Comparison of ENCODE assay signal across 30 cellular contexts in the genomic region with DNA sequence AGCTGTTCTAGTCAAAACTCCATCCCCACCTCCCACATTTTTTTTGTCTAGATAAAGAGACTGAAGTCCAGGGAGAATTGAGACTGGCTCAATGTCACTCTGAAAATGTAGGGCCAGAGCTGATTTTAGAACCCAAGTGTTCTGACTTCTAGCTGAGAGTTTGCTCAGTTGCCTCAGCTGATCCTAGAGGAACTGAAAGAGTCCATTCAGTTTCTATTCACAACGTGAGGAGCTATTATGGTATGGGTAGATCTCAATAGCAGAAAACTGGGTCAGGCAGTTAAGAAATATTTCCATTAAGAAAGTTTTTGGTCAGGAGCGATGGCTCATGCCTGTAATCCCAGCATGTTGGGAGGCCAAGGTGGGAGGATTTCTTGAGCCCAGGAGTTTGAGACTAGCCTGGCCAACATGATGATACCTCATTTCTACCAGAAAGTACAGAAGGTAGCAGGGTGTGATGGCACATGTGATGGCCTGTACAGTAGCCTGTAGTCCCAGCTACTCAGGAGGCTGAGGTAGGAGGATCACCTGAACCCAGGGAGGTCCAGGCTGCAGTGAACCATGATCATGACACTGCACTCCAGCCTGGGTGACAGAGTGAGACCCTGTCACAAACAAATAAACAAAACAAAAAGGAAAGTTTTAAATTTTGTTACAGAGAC.
A peak's percentile ranks its signal among the peaks of the same experiment; 100 is the strongest.
DNase-seq lines count a peak whose midpoint lies in the region; ATAC-seq and TF ChIP-seq lines count a peak whose summit lies in the region.
"Had no signal": no experiment of that assay in that cellular context is flagged by ENCODE, and none has a peak within 500 bp of the region (broad histone marks: within the 10 kb centered on the region; RNA-seq: fewer than 3 reads in every experiment).

No MANE protein-coding gene starts in this region.

- no peaks in the 10 kb centered on the region for H3K4me1 Mint-ChIP-seq in glutamatergic neuron (ENCODE audit: low read depth, unreplicated experiment)
- H3K4me1 Mint-ChIP-seq: activated CD4-positive, alpha-beta T cell treated with anti-CD3 and anti-CD28 coated beads for 36 hours; activated naive CD8-positive, alpha-beta T cell treated with anti-CD3 and anti-CD28 coated beads for 36 hours had no signal

- H3K36me3 Mint-ChIP-seq in glutamatergic neuron (ENCODE audit: unreplicated experiment) = no peaks in the 10 kb centered on the region
- H3K36me3 Mint-ChIP-seq: naive thymus-derived CD8-positive, alpha-beta T cell had no signal

- H3K4me3 Mint-ChIP-seq in glutamatergic neuron (ENCODE audit: unreplicated experiment) = no peak overlapping the region
- H3K4me3 Mint-ChIP-seq: activated CD4-positive, alpha-beta T cell treated with anti-CD3 and anti-CD28 coated beads for 36 hours; activated naive CD8-positive, alpha-beta T cell treated with anti-CD3 and anti-CD28 coated beads for 36 hours; naive thymus-derived CD8-positive, alpha-beta T cell; T-helper 17 cell had no signal

- ATAC-seq in GM19328 (IDR thresholded peaks at IDR 0.05; ENCODE audit: unreplicated experiment) = peak; percentile 64
- ATAC-seq in HG02759 (IDR thresholded peaks at IDR 0.05; ENCODE audit: unreplicated experiment) = peak; percentile 71
- ATAC-seq in HG03442 (IDR thresholded peaks at IDR 0.05; ENCODE audit: unreplicated experiment) = peak; percentile 60
- no peak for ATAC-seq in activated CD4-positive, CD25-positive, alpha-beta regulatory T cell treated with anti-CD3 and anti-CD28 coated beads, Interleukin-2, amount 50 U/mL, for 24 hours
- ATAC-seq: activated CD4-positive, alpha-beta T cell treated with anti-CD3 and anti-CD28 coated beads for 36 hours; naive thymus-derived CD8-positive, alpha-beta T cell; SK-N-SH treated with all-trans-retinoic acid at 6 μM for 48 hours; stimulated activated naive CD8-positive, alpha-beta T cell treated with anti-CD3 and anti-CD28 coated beads, Interleukin-15, Interleukin-2, amounts not matched to agents 100 U/mL and 50 U/mL, for 24 hours; T-helper 17 cell had no signal

- TF ChIP-seq CTCF in GM12865 (IDR thresholded peaks at IDR 0.05; ENCODE audit: insufficient read depth, low read depth, low read length, missing control alignments) = no peak
- no peak for TF ChIP-seq CTCF in glutamatergic neuron (IDR thresholded peaks at IDR 0.05; ENCODE audit: partially characterized antibody, unreplicated experiment)

- no peak overlapping the region for H3K4me3 ChIP-seq in GM12865 (ENCODE audit: low read depth, low read length)
- H3K4me3 ChIP-seq: colonic mucosa, testis had no signal

- H3K27me3 Mint-ChIP-seq in glutamatergic neuron (ENCODE audit: unreplicated experiment) = peaks cover 2% of the 10 kb centered on the region
- H3K27me3 Mint-ChIP-seq: activated CD4-positive, alpha-beta T cell treated with anti-CD3 and anti-CD28 coated beads for 36 hours; activated naive CD8-positive, alpha-beta T cell treated with anti-CD3 and anti-CD28 coated beads for 36 hours; T-helper 17 cell had no signal

- H3K9me3 Mint-ChIP-seq in glutamatergic neuron (ENCODE audit: unreplicated experiment) = no peaks in the 10 kb centered on the region
- H3K9me3 Mint-ChIP-seq: activated naive CD8-positive, alpha-beta T cell treated with anti-CD3 and anti-CD28 coated beads for 36 hours had no signal

- DNase-seq in GM12865 (ENCODE audit: low read depth) (peak; percentile 33), glutamatergic neuron (no peak), NCI-H2107 treated with DMSO at 0.1 percent for 48 hours (lab: John Stamatoyannopoulos, UW; ENCODE audit: unreplicated experiment) (no peak), epidermal melanocyte (ENCODE audit: insufficient read length, low spot score) (no peak)
- DNase-seq: 8988T; activated CD4-positive, alpha-beta T cell treated with anti-CD3 and anti-CD28 coated beads for 36 hours; activated effector memory CD4-positive, alpha-beta T cell treated with Interleukin-2 at 50 U/mL for 16 hours; activated naive CD8-positive, alpha-beta T cell treated with anti-CD3 and anti-CD28 coated beads for 36 hours; activated T-cell treated with anti-CD3 and anti-CD28 coated beads for 4 hours; aorta; colonic mucosa; effector CD8-positive, alpha-beta T cell; head of caudate nucleus; midbrain; naive thymus-derived CD8-positive, alpha-beta T cell; NCI-H1417 treated with DMSO at 0.1 percent for 48 hours; NCI-H2081 treated with DMSO at 0.1 percent for 48 hours; NCI-H345; NCI-H748 treated with DMSO at 0.1 percent for 48 hours; nucleus accumbens; OCI-M1; stimulated activated CD4-positive, alpha-beta T cell treated with anti-CD3 and anti-CD28 coated beads, Interleukin-15, amount 100 ng/mL, for 24 hours; stimulated activated naive CD8-positive, alpha-beta T cell treated with anti-CD3 and anti-CD28 coated beads, Interleukin-15, Interleukin-2, amounts not matched to agents 100 U/mL and 50 U/mL, for 24 hours; T-helper 17 cell; testis had no signal

- no peak overlapping the region for H3K27ac Mint-ChIP-seq in glutamatergic neuron (ENCODE audit: unreplicated experiment)
- H3K27ac Mint-ChIP-seq: activated CD4-positive, alpha-beta T cell treated with anti-CD3 and anti-CD28 coated beads for 36 hours; activated naive CD8-positive, alpha-beta T cell treated with anti-CD3 and anti-CD28 coated beads for 36 hours; naive thymus-derived CD8-positive, alpha-beta T cell; T-helper 17 cell had no signal

Comparison
In these comparisons a context has a peak if more than half of its experiments do, and no peak if none do; other contexts are left out.
1. ATAC-seq: peak in GM19328 (single experiment), HG02759 (single experiment) and HG03442 (single experiment); none in activated CD4-positive, CD25-positive, alpha-beta regulatory T cell treated with anti-CD3 and anti-CD28 coated beads, Interleukin-2, amount 50 U/mL, for 24 hours (0 of 2).